ENCODE assay signal across 28 cellular contexts in genomic region chr1:182109780-182110179, GRCh38. TPM values are rescaled to one million over a fixed set of nuclear protein-coding genes. Genes with fewer than 3 reads are reported as not detected.
"Had no signal": no experiment of that assay in that cellular context is flagged by ENCODE, and none has a peak within 500 bp of the region (broad histone marks: within the 10 kb centered on the region; RNA-seq: fewer than 3 reads in every experiment).

No MANE protein-coding gene starts in this region.

- H3K27ac Mint-ChIP-seq: immature natural killer cell; mesothelial cell of epicardium; naive B cell; natural killer cell; nephron progenitor cell; neural progenitor cell; stimulated activated naive B cell treated with anti-CD40 and anti-IgM and Interleukin-4, amounts not matched to agents 10 μg/mL and 1 μg/mL and 100 μg/mL, for 72 hours had no signal

- ATAC-seq: left colon; natural killer cell; right lobe of liver; stimulated activated naive B cell treated with anti-CD40 and anti-IgM and Interleukin-4, amounts not matched to agents 10 μg/mL and 1 μg/mL and 100 μg/mL, for 72 hours; stimulated activated naive CD8-positive, alpha-beta T cell treated with anti-CD3 and anti-CD28 coated beads, Interleukin-15, Interleukin-2, amounts not matched to agents 100 U/mL and 50 U/mL, for 24 hours; upper lobe of right lung had no signal

- H3K9me3 Mint-ChIP-seq: immature natural killer cell, natural killer cell had no signal

- H3K36me3 Mint-ChIP-seq: immature natural killer cell, mesothelial cell of epicardium, natural killer cell, neural progenitor cell had no signal

- H3K4me3 Mint-ChIP-seq: immature natural killer cell; mesothelial cell of epicardium; naive B cell; natural killer cell; nephron progenitor cell; neural progenitor cell; stimulated activated naive B cell treated with anti-CD40 and anti-IgM and Interleukin-4, amounts not matched to agents 10 μg/mL and 1 μg/mL and 100 μg/mL, for 72 hours had no signal

- DNase-seq: hypothalamus; immature natural killer cell; kidney; left colon; left ventricle myocardium inferior; mesendoderm; naive B cell; natural killer cell; nephron progenitor cell; occipital lobe; psoas muscle; right lobe of liver; stimulated activated CD4-positive, alpha-beta T cell treated with anti-CD3 and anti-CD28 coated beads, Interleukin-15, amount 100 ng/mL, for 24 hours; stimulated activated CD4-positive, alpha-beta T cell treated with anti-CD3 and anti-CD28 coated beads, Interleukin-2, amount 100 ng/mL, for 24 hours; stimulated activated CD4-positive, alpha-beta T cell treated with anti-CD3 and anti-CD28 coated beads, Interleukin-4, amount 100 ng/mL, for 1 hour; stimulated activated naive B cell treated with anti-CD40 and anti-IgM and Interleukin-4, amounts not matched to agents 10 μg/mL and 1 μg/mL and 100 μg/mL, for 72 hours; stimulated activated naive CD8-positive, alpha-beta T cell treated with anti-CD3 and anti-CD28 coated beads, Interleukin-15, Interleukin-2, amounts not matched to agents 100 U/mL and 50 U/mL, for 24 hours; stomach; testis; thyroid gland; transverse colon; upper lobe of right lung had no signal

- H3K4me1 Mint-ChIP-seq: immature natural killer cell; mesothelial cell of epicardium; naive B cell; natural killer cell; stimulated activated naive B cell treated with anti-CD40 and anti-IgM and Interleukin-4, amounts not matched to agents 10 μg/mL and 1 μg/mL and 100 μg/mL, for 72 hours had no signal

RNA-seq across cellular contexts. Expression of gene ZNF648, which starts 48.3 kb away (rescaled TPM):
- total RNA-seq: kidney, left colon, left ventricle myocardium inferior, mononuclear cell, natural killer cell, osteocyte, posterior vena cava, smooth muscle cell, upper lobe of right lung had no signal
